Comparison of ENCODE assay signal across 8 cellular contexts in genomic region chr19:3178973-3179738, GRCh38. TPM values are rescaled to one million over a fixed set of nuclear protein-coding genes. Genes with fewer than 3 reads are reported as not detected.
DNase-seq lines count a peak whose midpoint lies in the region; ATAC-seq, FAIRE-seq and TF ChIP-seq lines count a peak whose summit lies in the region.

No MANE protein-coding gene starts in this region.

- H3K4me3 Mint-ChIP-seq in CD4-positive, alpha-beta T cell: peak overlapping the region; percentile 99
- H3K4me3 Mint-ChIP-seq in activated CD4-positive, alpha-beta memory T cell treated with anti-CD3 and anti-CD28 coated beads, Interleukin-2, amount 10 ng/mL, durations not matched to agents 7 days and 5 days: peak overlapping the region; percentile 99

- peak overlapping the region; percentile 1 for H3K4me3 ChIP-seq in mucosa of descending colon

- CTCF ChIA-PET in CD4-positive, alpha-beta T cell (lab: Charles Lee): no interaction called here
- CTCF ChIA-PET in activated CD4-positive, alpha-beta memory T cell treated with anti-CD3 and anti-CD28 coated beads, Interleukin-2, amount 10 ng/mL, durations not matched to agents 7 days and 5 days (lab: Charles Lee): interaction anchor here (1.2 kb wide), 1 partner anchor 51 kb away, joined by 3 read pairs; no protein-coding TSS in a partner anchor

- H3K27me3 Mint-ChIP-seq in CD4-positive, alpha-beta T cell: no peaks in the 10 kb centered on the region
- no peaks in the 10 kb centered on the region for H3K27me3 Mint-ChIP-seq in activated CD4-positive, alpha-beta memory T cell treated with anti-CD3 and anti-CD28 coated beads, Interleukin-2, amount 10 ng/mL, durations not matched to agents 7 days and 5 days

- FAIRE-seq in urothelium cell line (lab: Jason Lieb, UNC): no peak
- no peak for FAIRE-seq in D721Med (lab: Jason Lieb, UNC)

- TF ChIP-seq CTCF in CD4-positive, alpha-beta T cell (IDR thresholded peaks at IDR 0.05): no peak
- TF ChIP-seq CTCF in mucosa of descending colon (IDR thresholded peaks at IDR 0.05) (no peak), D721Med (IDR thresholded peaks at IDR 0.05; ENCODE audit: insufficient read depth, missing control alignments) (no peak)

- intact Hi-C loops in CD4-positive, alpha-beta T cell (cut with DNase I, micrococcal nuclease): loop anchor here in 1 of 2 experiments (5.0 kb wide), 1 partner anchor 132 kb away; no protein-coding TSS in a partner anchor
- intact Hi-C loops in mucosa of descending colon (cut with DNase I, micrococcal nuclease): no loop called here

- H3K9me3 ChIP-seq in CD4-positive, alpha-beta T cell (ENCODE audit: control insufficient read depth, low read length): no peaks in the 10 kb centered on the region
- H3K9me3 ChIP-seq in mucosa of descending colon: no peaks in the 10 kb centered on the region

- no peak for ATAC-seq in CD4-positive, alpha-beta T cell (ENCODE audit: poor library complexity)
- ATAC-seq in HG02588 (IDR thresholded peaks at IDR 0.05; ENCODE audit: unreplicated experiment) (peak; percentile 11), mucosa of descending colon (peak; percentile 11)

- no peaks in the 10 kb centered on the region for H3K36me3 ChIP-seq in mucosa of descending colon (ENCODE audit: low read depth)

- DNase-seq in CD4-positive, alpha-beta T cell: peak in 2 of 10 experiments; percentile 27 to 45
- no peak for DNase-seq in activated CD4-positive, alpha-beta memory T cell treated with anti-CD3 and anti-CD28 coated beads, Interleukin-2, amount 10 ng/mL, durations not matched to agents 7 days and 5 days
- DNase-seq in mucosa of descending colon: peak in 1 of 3 donors; percentile 34
- no peak for DNase-seq in urothelium cell line (ENCODE audit: low spot score)
- no peak for DNase-seq in SW 1271 (lab: John Stamatoyannopoulos, UW)
- DNase-seq in D721Med (ENCODE audit: insufficient read length, low spot score): no peak
- DNase-seq in cerebellar cortex (ENCODE audit: low spot score): no peak

- no peaks in the 10 kb centered on the region for H3K27me3 ChIP-seq in CD4-positive, alpha-beta T cell (ENCODE audit: control insufficient read depth, insufficient read depth, low read length)

- POLR2A ChIA-PET in CD4-positive, alpha-beta T cell (lab: Charles Lee): interaction anchor here (0.9 to 2.3 kb wide), 6 partner anchors 8 to 375 kb away, joined by 3 to 6 read pairs (median 3); no protein-coding TSS in a partner anchor
- POLR2A ChIA-PET in activated CD4-positive, alpha-beta memory T cell treated with anti-CD3 and anti-CD28 coated beads, Interleukin-2, amount 10 ng/mL, durations not matched to agents 7 days and 5 days (lab: Charles Lee): interaction anchor here (0.7 to 3.4 kb wide), 17 partner anchors 8 to 1173 kb away, joined by 3 to 15 read pairs (median 4); partner anchors contain the start of gene TLE5

- H3K27ac Mint-ChIP-seq in CD4-positive, alpha-beta T cell: peak overlapping the region; percentile 94
- peak overlapping the region; percentile 96 for H3K27ac Mint-ChIP-seq in activated CD4-positive, alpha-beta memory T cell treated with anti-CD3 and anti-CD28 coated beads, Interleukin-2, amount 10 ng/mL, durations not matched to agents 7 days and 5 days

- H3K4me1 ChIP-seq in mucosa of descending colon (ENCODE audit: low read depth): peaks cover 17% of the 10 kb centered on the region

- H3K4me1 Mint-ChIP-seq in CD4-positive, alpha-beta T cell (ENCODE audit: low read depth): peaks cover 44% of the 10 kb centered on the region
- peaks cover 34% of the 10 kb centered on the region for H3K4me1 Mint-ChIP-seq in activated CD4-positive, alpha-beta memory T cell treated with anti-CD3 and anti-CD28 coated beads, Interleukin-2, amount 10 ng/mL, durations not matched to agents 7 days and 5 days

- peaks cover 46% of the 10 kb centered on the region for H3K36me3 Mint-ChIP-seq in CD4-positive, alpha-beta T cell (ENCODE audit: low read depth)
- peaks cover 60% of the 10 kb centered on the region for H3K36me3 Mint-ChIP-seq in activated CD4-positive, alpha-beta memory T cell treated with anti-CD3 and anti-CD28 coated beads, Interleukin-2, amount 10 ng/mL, durations not matched to agents 7 days and 5 days (ENCODE audit: low read depth)

- no peaks in the 10 kb centered on the region for H3K9me3 Mint-ChIP-seq in CD4-positive, alpha-beta T cell
- no peaks in the 10 kb centered on the region for H3K9me3 Mint-ChIP-seq in activated CD4-positive, alpha-beta memory T cell treated with anti-CD3 and anti-CD28 coated beads, Interleukin-2, amount 10 ng/mL, durations not matched to agents 7 days and 5 days

- H3K27ac ChIP-seq in CD4-positive, alpha-beta T cell (ENCODE audit: low read depth, low read length): peak overlapping the region; percentile 85

RNA-seq across cellular contexts. Expression of gene S1PR4, which starts 0.6 kb away (rescaled TPM):
- 10 to 100 TPM; 70.2 to 73.7 TPM for total RNA-seq in CD4-positive, alpha-beta T cell
- total RNA-seq in activated CD4-positive, alpha-beta memory T cell treated with anti-CD3 and anti-CD28 coated beads, Interleukin-2, amount 10 ng/mL, durations not matched to agents 7 days and 5 days: 100 to 1,000 TPM; 275 to 280 TPM
- 1 to 10 TPM in 1 of 3 donors, under 1 TPM in 2; 0.38 to 2.5 (median 0.82) TPM for total RNA-seq in mucosa of descending colon

RNA-seq across cellular contexts. Expression of gene NCLN, which starts 6.6 kb away (rescaled TPM):
- total RNA-seq in CD4-positive, alpha-beta T cell: 10 to 100 TPM; 49.6 to 51.9 TPM
- total RNA-seq in activated CD4-positive, alpha-beta memory T cell treated with anti-CD3 and anti-CD28 coated beads, Interleukin-2, amount 10 ng/mL, durations not matched to agents 7 days and 5 days: 10 to 100 TPM; 49.6 to 52.0 TPM
- total RNA-seq in mucosa of descending colon: 100 to 1,000 TPM in 1 of 3 donors, 10 to 100 TPM in 2; 52.6 to 103 (median 94.4) TPM

RNA-seq across cellular contexts. Expression of gene GNA15, which starts 43.3 kb away (rescaled TPM):
- total RNA-seq in CD4-positive, alpha-beta T cell: 10 to 100 TPM; 12.1 to 14.9 TPM
- total RNA-seq in activated CD4-positive, alpha-beta memory T cell treated with anti-CD3 and anti-CD28 coated beads, Interleukin-2, amount 10 ng/mL, durations not matched to agents 7 days and 5 days: 100 to 1,000 TPM; 140 TPM
- 1 to 10 TPM; 1.9 to 6.2 (median 4.3) TPM for total RNA-seq in mucosa of descending colon

RNA-seq across cellular contexts. Expression of gene CELF5, which starts 45.3 kb away (rescaled TPM):
- total RNA-seq in CD4-positive, alpha-beta T cell: under 1 TPM; 0.36 TPM
- under 1 TPM; 0.25 to 0.43 TPM for total RNA-seq in activated CD4-positive, alpha-beta memory T cell treated with anti-CD3 and anti-CD28 coated beads, Interleukin-2, amount 10 ng/mL, durations not matched to agents 7 days and 5 days
- 1 to 10 TPM in 1 of 3 donors, under 1 TPM in 2; 0.75 to 2.7 (median 0.79) TPM for total RNA-seq in mucosa of descending colon

Comparison
In these comparisons a context has a peak if more than half of its experiments do, and no peak if none do; other contexts are left out.
1. RNA of gene S1PR4, which starts 0.6 kb away (total RNA-seq): 275 to 280 TPM in activated CD4-positive, alpha-beta memory T cell treated with anti-CD3 and anti-CD28 coated beads, Interleukin-2, amount 10 ng/mL, durations not matched to agents 7 days and 5 days and 70.2 to 73.7 TPM in CD4-positive, alpha-beta T cell; 0.38 to 2.5 TPM in mucosa of descending colon; every median in the first group is over 10 times any median in the second.
2. RNA of gene GNA15, which starts 43.3 kb away (total RNA-seq): 140 TPM in activated CD4-positive, alpha-beta memory T cell treated with anti-CD3 and anti-CD28 coated beads, Interleukin-2, amount 10 ng/mL, durations not matched to agents 7 days and 5 days; 12.1 to 14.9 TPM in CD4-positive, alpha-beta T cell and 1.9 to 6.2 TPM in mucosa of descending colon; every median in the first group is over 4 times any median in the second.